In the genomic region with DNA sequence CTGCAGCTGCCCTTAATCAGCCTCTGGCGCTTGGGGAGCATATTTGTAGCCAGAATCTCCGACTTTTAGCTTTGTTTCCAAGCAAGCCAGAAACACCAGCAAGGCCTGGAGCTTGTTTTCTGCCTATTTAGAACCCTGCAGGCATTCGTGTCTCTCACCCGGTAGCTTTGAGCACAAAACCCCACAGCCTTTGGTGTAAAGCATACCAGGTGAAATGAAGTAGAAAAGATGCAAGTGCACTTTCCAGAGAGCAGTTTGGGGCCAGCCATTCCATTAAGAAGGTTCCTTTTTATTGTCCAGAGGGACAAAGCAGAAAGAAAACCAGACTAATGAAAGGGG, we compare ENCODE assay signal across 8 cellular contexts. TPM values are rescaled to one million over a fixed set of nuclear protein-coding genes. Genes with fewer than 3 reads are reported as not detected.
DNase-seq lines count a peak whose midpoint lies in the region; ATAC-seq, FAIRE-seq and TF ChIP-seq lines count a peak whose summit lies in the region.

No MANE protein-coding gene starts in this region.

- H3K4me3 ChIP-seq in Caco-2 (ENCODE audit: low read depth, low read length) (peak overlapping the region; percentile 75), bronchial epithelial cell (ENCODE audit: low read depth, low read length) (peak overlapping the region; percentile 81)

- no peaks in the 10 kb centered on the region for H3K27me3 Mint-ChIP-seq in Caco-2 (ENCODE audit: insufficient read depth, unreplicated experiment)
- H3K27me3 Mint-ChIP-seq in naive thymus-derived CD8-positive, alpha-beta T cell, result no peaks in the 10 kb centered on the region

- no peaks in the 10 kb centered on the region for H3K9me3 ChIP-seq in Caco-2

- TF ChIP-seq CTCF in Caco-2 (IDR thresholded peaks at IDR 0.05; ENCODE audit: insufficient read depth in 1 of 2, low read depth in 1 of 2, low read length in 1 of 2, severe bottlenecking in 1 of 2, unreplicated experiment in 1 of 2), result no peak
- TF ChIP-seq CTCF in bronchial epithelial cell (IDR thresholded peaks at IDR 0.05; ENCODE audit: insufficient read depth, low read length, severe bottlenecking), result no peak

- no TSS peak for BruUV-seq in Caco-2 (replicated peaks; lab: Mats Ljungman, UMichigan)

- H3K36me3 Mint-ChIP-seq in Caco-2 (ENCODE audit: insufficient read depth, unreplicated experiment), result peaks cover 50% of the 10 kb centered on the region
- peaks cover 8 to 33% (median 13%) of the 10 kb centered on the region in 3 donors for H3K36me3 Mint-ChIP-seq in naive thymus-derived CD8-positive, alpha-beta T cell

- peaks cover 13% of the 10 kb centered on the region for H3K4me1 ChIP-seq in Caco-2

- DNase-seq in Caco-2, result no peak
- DNase-seq in bronchial epithelial cell (ENCODE audit: low read depth), result no peak
- DNase-seq in naive thymus-derived CD8-positive, alpha-beta T cell, result no peak
- no peak for DNase-seq in NCI-H524 treated with DMSO at 0.1 percent for 48 hours (lab: John Stamatoyannopoulos, UW)
- DNase-seq in activated effector memory CD4-positive, alpha-beta T cell treated with anti-CD3 and anti-CD28 coated beads, Interleukin-2, amount 50 U/mL, for 16 hours, result no peak
- DNase-seq in C1 segment of cervical spinal cord (lab: John Stamatoyannopoulos, UW), result no peak
- no peak for DNase-seq in kidney tubule cell (ENCODE audit: low spot score)

- peaks cover 23% of the 10 kb centered on the region for H3K4me1 Mint-ChIP-seq in Caco-2 (ENCODE audit: low read depth, unreplicated experiment)
- peaks cover 14 to 62% (median 52%) of the 10 kb centered on the region in 4 donors for H3K4me1 Mint-ChIP-seq in naive thymus-derived CD8-positive, alpha-beta T cell

- CTCF ChIA-PET in Caco-2 (lab: Charles Lee), result interaction anchor here (0.9 to 2.4 kb wide), 10 partner anchors 8 to 157 kb away, joined by 3 to 31 read pairs (median 6); no protein-coding TSS in a partner anchor

- no peak for FAIRE-seq in bronchial epithelial cell (lab: Jason Lieb, UNC)

- peak overlapping the region; percentile 97 for H3K27ac Mint-ChIP-seq in Caco-2 (ENCODE audit: unreplicated experiment)
- H3K27ac Mint-ChIP-seq in naive thymus-derived CD8-positive, alpha-beta T cell, result peak overlapping the region; percentile 95 to 99 (median 98)

- H3K4me3 Mint-ChIP-seq in Caco-2 (ENCODE audit: unreplicated experiment), result peak overlapping the region; percentile 99
- peak overlapping the region; percentile 92 to 99 (median 97) for H3K4me3 Mint-ChIP-seq in naive thymus-derived CD8-positive, alpha-beta T cell

- no peaks in the 10 kb centered on the region for H3K27me3 ChIP-seq in Caco-2 (replicated peaks; ENCODE audit: control insufficient read depth, insufficient read depth, low read length)
- no peaks in the 10 kb centered on the region for H3K27me3 ChIP-seq in bronchial epithelial cell (ENCODE audit: control insufficient read depth, insufficient read depth, low read length)

- POLR2A ChIA-PET in Caco-2 (lab: Charles Lee), result interaction anchor here (1.1 to 1.3 kb wide), 4 partner anchors 16 to 30 kb away, joined by 3 to 5 read pairs (median 4); a partner anchor contains a TSS
- POLR2A ChIA-PET in naive thymus-derived CD8-positive, alpha-beta T cell (lab: Charles Lee), result interaction anchor here (0.6 to 2.1 kb wide), 3 partner anchors 9 to 1024 kb away, joined by 5 to 9 read pairs (median 6); no protein-coding TSS in a partner anchor

- no peaks in the 10 kb centered on the region for H3K9me3 Mint-ChIP-seq in Caco-2 (ENCODE audit: unreplicated experiment)
- H3K9me3 Mint-ChIP-seq in naive thymus-derived CD8-positive, alpha-beta T cell, result no peaks in the 10 kb centered on the region

- no peaks in the 10 kb centered on the region; the same call in 1 of the 2 replicates for H3K36me3 ChIP-seq in Caco-2 (ENCODE audit: control insufficient read depth, insufficient read depth, low read length)
- H3K36me3 ChIP-seq in bronchial epithelial cell (ENCODE audit: control insufficient read depth, insufficient read depth, low read length), result no peaks in the 10 kb centered on the region

- peak; percentile 4 for ATAC-seq in HG03135 (IDR thresholded peaks at IDR 0.05; ENCODE audit: unreplicated experiment)
- no peak for ATAC-seq in naive thymus-derived CD8-positive, alpha-beta T cell

- intact Hi-C loops in Caco-2 (cut with micrococcal nuclease; ENCODE audit: unreplicated experiment), result loop anchor here (1.0 to 10.0 kb wide), 3 partner anchors 16 to 424 kb away; no protein-coding TSS in a partner anchor

RNA-seq across cellular contexts. Expression of a gene that starts 0.7 kb away (rescaled TPM):
- total RNA-seq in Caco-2 (2022) (60.3 and 65.3 TPM in 2 replicates), bronchial epithelial cell (4.5 and 5.8 TPM in 2 replicates)
- 10 to 100 TPM; 32.6 to 47.3 TPM for total RNA-seq in naive thymus-derived CD8-positive, alpha-beta T cell
- 10 to 100 TPM; 24.2 to 27.4 (median 26.0) TPM for polyA plus RNA-seq in naive thymus-derived CD8-positive, alpha-beta T cell

RNA-seq across cellular contexts. Expression of a gene that starts 0.8 kb away (rescaled TPM):
- total RNA-seq in Caco-2 (2022), result 10.4 TPM in 2 replicates
- 9.5 and 12.2 TPM in 2 replicates for total RNA-seq in bronchial epithelial cell
- 1 to 10 TPM; 7.7 to 8.1 TPM for total RNA-seq in naive thymus-derived CD8-positive, alpha-beta T cell
- polyA plus RNA-seq in naive thymus-derived CD8-positive, alpha-beta T cell, result 1 to 10 TPM; 1.3 to 2.7 (median 2.2) TPM

RNA-seq across cellular contexts. Expression of a gene that starts 7.5 kb away (rescaled TPM):
- total RNA-seq in Caco-2 (2022) (64.6 and 68.7 TPM in 2 replicates), bronchial epithelial cell (0.26 and 0.51 TPM in 2 replicates)
- total RNA-seq in naive thymus-derived CD8-positive, alpha-beta T cell, result 1 to 10 TPM; 6.1 to 8.3 TPM
- 1 to 10 TPM; 1.2 to 1.9 (median 1.6) TPM for polyA plus RNA-seq in naive thymus-derived CD8-positive, alpha-beta T cell

RNA-seq across cellular contexts. Expression of a gene that starts 17.3 kb away (rescaled TPM):
- total RNA-seq in Caco-2 (2022), result 1.2 and 1.5 TPM in 2 replicates
- 2.4 and 8.4 TPM in 2 replicates for total RNA-seq in bronchial epithelial cell
- total RNA-seq in naive thymus-derived CD8-positive, alpha-beta T cell, result 1 to 10 TPM; 4.3 to 4.5 TPM
- under 1 TPM in 1 of 3 donors, not detected in 2; 0.07 TPM for polyA plus RNA-seq in naive thymus-derived CD8-positive, alpha-beta T cell
